Comparison of ENCODE assay signal across 8 cellular contexts in the genomic region with DNA sequence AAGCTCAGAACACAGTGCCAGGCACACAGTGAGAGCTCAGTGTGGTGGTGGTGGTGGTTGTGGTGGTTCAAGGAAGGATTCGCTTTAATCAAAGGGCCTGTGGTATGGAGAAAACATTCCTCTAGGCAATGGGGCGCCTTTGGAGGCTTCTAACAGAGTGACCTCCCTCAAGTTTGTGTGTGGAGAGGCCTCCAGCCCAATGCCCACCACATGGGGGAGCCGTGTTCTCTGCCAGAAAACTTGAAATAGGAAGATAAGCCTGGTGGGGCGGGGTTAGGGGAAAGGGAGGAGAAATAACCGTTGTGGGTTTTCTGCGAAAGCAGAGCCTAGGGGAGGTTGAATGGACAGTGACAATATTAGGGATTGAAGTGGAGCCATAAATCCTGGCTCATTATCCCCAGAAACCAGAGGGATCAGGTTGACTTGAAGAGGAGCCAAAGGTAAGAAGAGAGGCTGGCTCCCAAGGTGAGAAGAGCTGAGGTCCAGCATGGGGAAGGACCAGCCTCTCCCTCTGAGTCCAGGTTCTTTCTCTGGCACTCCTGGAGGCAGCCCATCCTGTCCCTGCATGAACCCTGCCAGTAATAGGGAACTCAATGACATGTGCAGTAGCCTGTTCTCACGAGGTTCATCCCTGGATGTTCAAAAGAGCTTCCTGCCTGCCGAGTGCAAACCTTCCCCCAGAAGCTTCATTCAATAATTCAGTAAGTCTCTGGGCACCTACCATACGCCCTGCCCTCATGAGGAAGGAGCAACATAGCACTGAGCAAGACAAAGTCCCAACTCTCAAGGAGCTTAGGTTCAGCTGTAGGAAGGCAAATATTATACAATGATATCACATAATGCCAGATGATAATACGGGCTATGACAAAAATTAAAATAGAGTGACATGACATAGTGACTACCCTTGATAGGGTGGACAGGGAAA. TPM values are rescaled to one million over a fixed set of nuclear protein-coding genes. Genes with fewer than 3 reads are reported as not detected.
DNase-seq lines count a peak whose midpoint lies in the region; ATAC-seq and TF ChIP-seq lines count a peak whose summit lies in the region.

No MANE protein-coding gene starts in this region.

- POLR2A ChIA-PET in Panc1 (lab: Charles Lee), result no interaction called here

- BruUV-seq in Panc1 (replicated peaks; lab: Mats Ljungman, UMichigan), result no TSS peak

- H3K27me3 ChIP-seq in Panc1 (ENCODE audit: control insufficient read depth, insufficient read depth, low read length) (no peaks in the 10 kb centered on the region), foreskin keratinocyte (no peaks in the 10 kb centered on the region)

- in situ Hi-C loops in Panc1 (cut with HindIII; ENCODE audit: low pct_unique_long_range_greater_than_20kb, low sequenced_read_pairs), result no loop called here

- no peaks in the 10 kb centered on the region for H3K36me3 ChIP-seq in Panc1 (ENCODE audit: control insufficient read depth, insufficient read depth, low read length)

- no peak overlapping the region for H3K4me3 ChIP-seq in Panc1 (ENCODE audit: low read depth in 2 of 2, low read length in 2 of 2)

- no peak for ATAC-seq in Panc1
- ATAC-seq in foreskin keratinocyte, result no peak
- ATAC-seq in GM18502 (IDR thresholded peaks at IDR 0.05; ENCODE audit: poor library complexity, unreplicated experiment), result no peak
- no peak for ATAC-seq in GM18520 (IDR thresholded peaks at IDR 0.05; ENCODE audit: unreplicated experiment)

- peak; percentile 23; the same call in 1 of the 2 replicates for TF ChIP-seq CTCF in 22Rv1 (IDR thresholded peaks at IDR 0.05)
- TF ChIP-seq CTCF in GM12874 (IDR thresholded peaks at IDR 0.05; ENCODE audit: insufficient read depth, low read depth, low read length), result peak; percentile 29; the same call in 1 of the 2 replicates
- peak; percentile 62 for TF ChIP-seq CTCF in Panc1 (IDR thresholded peaks at IDR 0.05)
- TF ChIP-seq CTCF in foreskin keratinocyte (conservative IDR thresholded peaks at IDR 0.05), result peak; percentile 62

- intact Hi-C loops in Panc1 (cut with micrococcal nuclease; ENCODE audit: unreplicated experiment), result no loop called here

- CTCF ChIA-PET in Panc1 (lab: Charles Lee), result interaction anchor here (0.6 to 1.0 kb wide), 2 partner anchors 31 to 343 kb away, joined by 3 to 4 read pairs; no protein-coding TSS in a partner anchor

- no peaks in the 10 kb centered on the region for H3K9me3 ChIP-seq in Panc1 (ENCODE audit: control insufficient read depth, insufficient read depth, low read depth, low read length)

- DNase-seq in Panc1 (ENCODE audit: low read depth, low spot score) (no peak), foreskin keratinocyte (no peak), NCI-H1694 (lab: John Stamatoyannopoulos, UW) (no peak), 8988T (no peak)

- H3K4me1 ChIP-seq in Panc1 (ENCODE audit: control insufficient read depth, insufficient read depth, low read length) (peaks cover 34% of the 10 kb centered on the region), foreskin keratinocyte (peaks cover 26% of the 10 kb centered on the region)

- H3K27ac ChIP-seq in 22Rv1 (no peak overlapping the region), Panc1 (ENCODE audit: low read length) (peak overlapping the region; percentile 40), foreskin keratinocyte (no peak overlapping the region)

RNA-seq across cellular contexts. Expression of a gene that starts 51.4 kb away (rescaled TPM):
- total RNA-seq in Panc1 (2021; ENCODE audit: unreplicated experiment) (113 TPM), foreskin keratinocyte (17.4 and 41.2 TPM in 2 replicates)
- 205 TPM for polyA plus RNA-seq in Panc1 (2012; ENCODE audit: insufficient read length)
- 13.7 and 29.5 TPM in 2 replicates for polyA plus RNA-seq in foreskin keratinocyte
